In genomic region chr6:32177788-32178546, GRCh38 we compare ENCODE assay signal across 1 cellular context.
TF ChIP-seq lines count a peak whose summit lies in the region.

RNF5 (plus strand) TSS chr6:32178405; CDS start chr6:32178512, 107 bp downstream.

TF ChIP-seq in HepG2, 621 proteins besides CTCF, POLR2A, EP300 and RAD21 (continued from another document and continues in another):
- no peak; the same call in 1 of the 2 replicates for TF ChIP-seq SMC3 (IDR thresholded peaks at IDR 0.05; ENCODE audit: low read length)
- peak; percentile 84 for TF ChIP-seq ERF (CRISPR knock-in tag; IDR thresholded peaks at IDR 0.05)
- TF ChIP-seq DZIP1 (CRISPR knock-in tag; IDR thresholded peaks at IDR 0.05): no peak
- no peak for TF ChIP-seq ZNF253 (CRISPR knock-in tag; IDR thresholded peaks at IDR 0.05; ENCODE audit: borderline replicate concordance)
- no peak for TF ChIP-seq MTF2 (CRISPR knock-in tag; IDR thresholded peaks at IDR 0.05; ENCODE audit: borderline replicate concordance)
- TF ChIP-seq ZBTB49 (CRISPR knock-in tag; IDR thresholded peaks at IDR 0.05; ENCODE audit: borderline replicate concordance): no peak
- peak; percentile 99 to 100 for TF ChIP-seq MAFK (conservative IDR thresholded peaks at IDR 0.05 in 1 of 2, IDR thresholded peaks at IDR 0.05 in 1 of 2; ENCODE audit: low read length in 2 of 2)
- TF ChIP-seq PAX8 (CRISPR knock-in tag; IDR thresholded peaks at IDR 0.05; ENCODE audit: borderline replicate concordance): no peak
- no peak for TF ChIP-seq NONO (IDR thresholded peaks at IDR 0.05)
- no peak for TF ChIP-seq NONO (CRISPR knock-in tag; conservative IDR thresholded peaks at IDR 0.05)
- no peak for TF ChIP-seq ZNF543 (CRISPR knock-in tag; IDR thresholded peaks at IDR 0.05)
- no peak for TF ChIP-seq NCOA1 (CRISPR knock-in tag; IDR thresholded peaks at IDR 0.05)
- no peak for TF ChIP-seq GLI4 (CRISPR knock-in tag; IDR thresholded peaks at IDR 0.05; ENCODE audit: borderline replicate concordance)
- no peak for TF ChIP-seq ATM (IDR thresholded peaks at IDR 0.05; ENCODE audit: borderline replicate concordance)
- no peak for TF ChIP-seq SNAPC5 (CRISPR knock-in tag; IDR thresholded peaks at IDR 0.05; ENCODE audit: borderline replicate concordance)
- peak; percentile 43; the same call in 1 of the 2 replicates for TF ChIP-seq GMEB1 (CRISPR knock-in tag; IDR thresholded peaks at IDR 0.05; ENCODE audit: borderline replicate concordance)
- TF ChIP-seq THAP9 (CRISPR knock-in tag; IDR thresholded peaks at IDR 0.05; ENCODE audit: borderline replicate concordance): peak; percentile 68
- 0 out of 2 replicates have a peak, but pooled peaks have one; percentile 36 for TF ChIP-seq SAFB2 (CRISPR knock-in tag; IDR thresholded peaks at IDR 0.05; ENCODE audit: borderline replicate concordance, low read depth)
- no peak for TF ChIP-seq RARA (CRISPR knock-in tag; IDR thresholded peaks at IDR 0.05)
- TF ChIP-seq MYPOP (CRISPR knock-in tag; IDR thresholded peaks at IDR 0.05): 0 out of 2 replicates have a peak, but pooled peaks have one; percentile 19
- TF ChIP-seq KLF9 (CRISPR knock-in tag; IDR thresholded peaks at IDR 0.05; ENCODE audit: low read depth): 0 out of 2 replicates have a peak, but pooled peaks have one; percentile 10
- TF ChIP-seq ZNF235 (CRISPR knock-in tag; IDR thresholded peaks at IDR 0.05; ENCODE audit: borderline replicate concordance): no peak
- no peak for TF ChIP-seq ARNT (IDR thresholded peaks at IDR 0.05)
- no peak for TF ChIP-seq ZNF569 (CRISPR knock-in tag; IDR thresholded peaks at IDR 0.05; ENCODE audit: borderline replicate concordance)
- no peak for TF ChIP-seq MXD3 (CRISPR knock-in tag; IDR thresholded peaks at IDR 0.05)
- 0 out of 2 replicates have a peak, but pooled peaks have one; percentile 5 for TF ChIP-seq ZNF275 (CRISPR knock-in tag; IDR thresholded peaks at IDR 0.05; ENCODE audit: borderline replicate concordance)
- TF ChIP-seq ZNF530 (CRISPR knock-in tag; IDR thresholded peaks at IDR 0.05; ENCODE audit: low read depth): no peak
- TF ChIP-seq BCL3 (CRISPR knock-in tag; IDR thresholded peaks at IDR 0.05): no peak
- 0 out of 2 replicates have a peak, but pooled peaks have one; percentile 80 for TF ChIP-seq ZNF766 (CRISPR knock-in tag; IDR thresholded peaks at IDR 0.05; ENCODE audit: borderline replicate concordance)
- no peak for TF ChIP-seq ZNF180 (CRISPR knock-in tag; IDR thresholded peaks at IDR 0.05; ENCODE audit: borderline replicate concordance, low read depth)
- no peak for TF ChIP-seq TRAFD1 (CRISPR knock-in tag; IDR thresholded peaks at IDR 0.05; ENCODE audit: borderline replicate concordance)
- no peak for TF ChIP-seq ZFY (CRISPR knock-in tag; IDR thresholded peaks at IDR 0.05)
- TF ChIP-seq ZNF703 (CRISPR knock-in tag; IDR thresholded peaks at IDR 0.05; ENCODE audit: borderline replicate concordance): no peak
- no peak; the same call in 1 of the 2 replicates for TF ChIP-seq GATA4 (IDR thresholded peaks at IDR 0.05; ENCODE audit: borderline replicate concordance, low read depth)
- TF ChIP-seq ZSCAN30 (CRISPR knock-in tag; IDR thresholded peaks at IDR 0.05): no peak
- no peak for TF ChIP-seq PRDM15 (CRISPR knock-in tag; IDR thresholded peaks at IDR 0.05)
